In the genomic region with DNA sequence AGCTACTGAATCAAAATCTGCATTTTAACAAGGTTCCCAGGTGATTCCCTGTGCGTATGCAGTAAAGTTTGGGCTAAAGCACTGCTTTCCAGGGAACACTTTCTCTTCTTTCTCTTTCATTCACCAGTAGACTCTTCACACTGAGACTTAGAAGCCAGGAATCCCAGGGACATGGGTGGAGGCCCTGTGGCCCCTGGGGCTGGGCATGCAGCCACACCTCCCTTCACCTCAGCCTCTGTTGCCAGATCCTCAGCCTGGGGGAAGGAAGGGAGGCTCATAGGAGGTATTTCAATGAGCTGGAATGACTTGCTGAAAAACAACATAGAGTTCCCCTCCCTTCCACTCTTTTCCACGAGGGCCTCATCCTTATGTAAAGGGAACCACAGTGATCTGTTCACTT, we compare ENCODE assay signal across 8 cellular contexts. TPM values are rescaled to one million over a fixed set of nuclear protein-coding genes. Genes with fewer than 3 reads are reported as not detected.
DNase-seq lines count a peak whose midpoint lies in the region; ATAC-seq and TF ChIP-seq lines count a peak whose summit lies in the region.

No MANE protein-coding gene starts in this region.

- peaks cover 30 to 40% (median 35%) of the 10 kb centered on the region in 11 experiments for H3K36me3 ChIP-seq in BLaER1 treated with 17β-estradiol and CSF1 and Interleukin-3, amounts not matched to agents 10 nM and 100 nM

- DNase-seq in choroid plexus epithelial cell (ENCODE audit: low read depth) (no peak), naive B cell (no peak)
- no peak for DNase-seq in stimulated activated CD4-positive, alpha-beta T cell treated with anti-CD3 and anti-CD28 coated beads, Interleukin-12 subunit alpha, Interleukin-12 subunit beta, amount 100 ng/mL, for 4 hours

- peaks cover 19 to 30% (median 23%) of the 10 kb centered on the region in 3 donors for H3K4me1 Mint-ChIP-seq in IgD-negative memory B cell
- peaks cover 29 to 54% (median 31%) of the 10 kb centered on the region in 3 donors for H3K4me1 Mint-ChIP-seq in naive B cell

- H3K27ac Mint-ChIP-seq in IgD-negative memory B cell (peak overlapping the region in 2 of 3 donors; percentile 68 to 89), naive B cell (peak overlapping the region in 5 of 6 donors; percentile 62 to 95 (median 79))

- H3K4me1 ChIP-seq in BLaER1 treated with 17β-estradiol and CSF1 and Interleukin-3, amounts not matched to agents 10 nM and 100 nM: peaks cover 55 to 89% (median 68%) of the 10 kb centered on the region in 10 experiments

- H3K9ac ChIP-seq in BLaER1 treated with 17β-estradiol and CSF1 and Interleukin-3, amounts not matched to agents 10 nM and 100 nM: peak overlapping the region; percentile 69 to 95 (median 89)

- H3K9me3 ChIP-seq in BLaER1 treated with 17β-estradiol and CSF1 and Interleukin-3, amounts not matched to agents 10 nM and 100 nM (replicated peaks in 1 of 11): no peaks in the 10 kb centered on the region

- no peaks in the 10 kb centered on the region for H3K36me3 Mint-ChIP-seq in IgD-negative memory B cell
- H3K36me3 Mint-ChIP-seq in naive B cell: no peaks in the 10 kb centered on the region

- H3K4me3 Mint-ChIP-seq in IgD-negative memory B cell (peak overlapping the region; percentile 69 to 98 (median 84)), naive B cell (peak overlapping the region; percentile 88 to 99 (median 94))

- peak overlapping the region; percentile 93 to 100 (median 97) for H3K4me2 ChIP-seq in BLaER1 treated with 17β-estradiol and CSF1 and Interleukin-3, amounts not matched to agents 10 nM and 100 nM

- H4K20me1 ChIP-seq in BLaER1 treated with 17β-estradiol and CSF1 and Interleukin-3, amounts not matched to agents 10 nM and 100 nM: peaks cover 0 to 8% (median under 1%) of the 10 kb centered on the region in 11 experiments; a peak in 4 of 22 replicates

- peak overlapping the region; percentile 55 to 76 (median 72) for H3K4me3 ChIP-seq in BLaER1 treated with 17β-estradiol and CSF1 and Interleukin-3, amounts not matched to agents 10 nM and 100 nM
- H3K4me3 ChIP-seq in choroid plexus epithelial cell (ENCODE audit: low read depth, low read length): peak overlapping the region; percentile 77

- H3K9me3 Mint-ChIP-seq in IgD-negative memory B cell (no peaks in the 10 kb centered on the region), naive B cell (no peaks in the 10 kb centered on the region)

- H3K27ac ChIP-seq in BLaER1 treated with 17β-estradiol and CSF1 and Interleukin-3, amounts not matched to agents 10 nM and 100 nM: peak overlapping the region; percentile 50 to 97 (median 93); a peak in 21 of 22 replicates

- ATAC-seq in naive B cell (ENCODE audit: low read depth in 2 of 2): no peak
- ATAC-seq in GM18870 (IDR thresholded peaks at IDR 0.05; ENCODE audit: unreplicated experiment): no peak
- no peak for ATAC-seq in activated CD4-positive, CD25-positive, alpha-beta regulatory T cell treated with anti-CD3 and anti-CD28 coated beads, Interleukin-2, amount 50 U/mL, for 24 hours
- ATAC-seq in GM21367 (IDR thresholded peaks at IDR 0.05; ENCODE audit: unreplicated experiment): no peak

- H3K27me3 Mint-ChIP-seq in IgD-negative memory B cell: no peaks in the 10 kb centered on the region
- H3K27me3 Mint-ChIP-seq in naive B cell: no peaks in the 10 kb centered on the region

- no peak for TF ChIP-seq CTCF in choroid plexus epithelial cell (conservative IDR thresholded peaks at IDR 0.05; ENCODE audit: low read depth, low read length)

- no peaks in the 10 kb centered on the region for H3K27me3 ChIP-seq in BLaER1 treated with 17β-estradiol and CSF1 and Interleukin-3, amounts not matched to agents 10 nM and 100 nM

RNA-seq across cellular contexts. Expression of gene G6PC3, which starts 1.2 kb away (rescaled TPM):
- polyA plus RNA-seq in IgD-negative memory B cell (22.5 TPM), naive B cell (ENCODE audit: low read depth in 6 of 6) (10 to 100 TPM; 19.2 to 28.0 (median 24.6) TPM)

RNA-seq across cellular contexts. Expression of gene LSM12, which starts 5.3 kb away (rescaled TPM):
- polyA plus RNA-seq in IgD-negative memory B cell (73.4 TPM), naive B cell (ENCODE audit: low read depth in 6 of 6) (10 to 100 TPM; 48.1 to 99.0 (median 80.5) TPM)

RNA-seq across cellular contexts. Expression of gene HDAC5, which starts 51.7 kb away (rescaled TPM):
- polyA plus RNA-seq in IgD-negative memory B cell (49.5 TPM), naive B cell (ENCODE audit: low read depth in 6 of 6) (10 to 100 TPM; 27.5 to 79.5 (median 41.2) TPM)

RNA-seq across cellular contexts. Expression of gene TMEM101, which starts 57.0 kb away (rescaled TPM):
- 24.6 TPM for polyA plus RNA-seq in IgD-negative memory B cell
- 10 to 100 TPM; 25.7 to 34.2 (median 28.9) TPM for polyA plus RNA-seq in naive B cell (ENCODE audit: low read depth in 6 of 6)
